In genomic region chr16:57485091-57485915, GRCh38 we compare ENCODE assay signal across 1 cellular context.
TF ChIP-seq lines count a peak whose summit lies in the region.

No MANE protein-coding gene starts in this region.

TF ChIP-seq in HepG2, 621 proteins besides CTCF, POLR2A, EP300 and RAD21 (continued from another document):
- TF ChIP-seq SMYD3 (CRISPR knock-in tag; IDR thresholded peaks at IDR 0.05), result no peak
- peak; percentile 97 for TF ChIP-seq ZNF768 (CRISPR knock-in tag; IDR thresholded peaks at IDR 0.05)
- no peak for TF ChIP-seq KLF9 (CRISPR knock-in tag; IDR thresholded peaks at IDR 0.05; ENCODE audit: low read depth)
- no peak for TF ChIP-seq HMG20B (CRISPR knock-in tag; conservative IDR thresholded peaks at IDR 0.05)
- TF ChIP-seq ZNF75D (CRISPR knock-in tag; IDR thresholded peaks at IDR 0.05; ENCODE audit: borderline replicate concordance), result no peak
- TF ChIP-seq HDAC6 (IDR thresholded peaks at IDR 0.05; ENCODE audit: low read depth, low read length), result no peak
- TF ChIP-seq UBTF (CRISPR knock-in tag; IDR thresholded peaks at IDR 0.05), result no peak
- no peak for TF ChIP-seq BRCA1 (CRISPR knock-in tag; IDR thresholded peaks at IDR 0.05)
- TF ChIP-seq DPF2 (CRISPR knock-in tag; IDR thresholded peaks at IDR 0.05; ENCODE audit: borderline replicate concordance, low read depth), result no peak
- TF ChIP-seq ZBTB38 (CRISPR knock-in tag; IDR thresholded peaks at IDR 0.05), result peak; percentile 62; the same call in 1 of the 2 replicates
- no peak for TF ChIP-seq HOXA5 (CRISPR knock-in tag; IDR thresholded peaks at IDR 0.05)
- peak; percentile 97 for TF ChIP-seq NFIB (CRISPR knock-in tag; IDR thresholded peaks at IDR 0.05; ENCODE audit: borderline replicate concordance)
- peak; percentile 13 for TF ChIP-seq HNRNPLL (IDR thresholded peaks at IDR 0.05; ENCODE audit: low read depth, low read length, poor library complexity, severe bottlenecking)
- TF ChIP-seq ZNF530 (CRISPR knock-in tag; IDR thresholded peaks at IDR 0.05; ENCODE audit: low read depth), result no peak
- no peak for TF ChIP-seq ZNF441 (CRISPR knock-in tag; IDR thresholded peaks at IDR 0.05; ENCODE audit: borderline replicate concordance)
- TF ChIP-seq ZMYM2 (CRISPR knock-in tag; IDR thresholded peaks at IDR 0.05), result no peak
- TF ChIP-seq ZSCAN31 (CRISPR knock-in tag; IDR thresholded peaks at IDR 0.05; ENCODE audit: low read depth), result no peak
- 0 out of 2 replicates have a peak, but pooled peaks have one; percentile 5 for TF ChIP-seq HIC2 (CRISPR knock-in tag; IDR thresholded peaks at IDR 0.05; ENCODE audit: low read depth)
- TF ChIP-seq XBP1 (CRISPR knock-in tag; IDR thresholded peaks at IDR 0.05), result no peak
- TF ChIP-seq ZNF816 (CRISPR knock-in tag; IDR thresholded peaks at IDR 0.05; ENCODE audit: borderline replicate concordance), result no peak
- peak; percentile 12; the same call in 1 of the 2 replicates for TF ChIP-seq NRL (CRISPR knock-in tag; IDR thresholded peaks at IDR 0.05; ENCODE audit: borderline replicate concordance)
- no peak for TF ChIP-seq SIX1 (CRISPR knock-in tag; IDR thresholded peaks at IDR 0.05; ENCODE audit: borderline replicate concordance)
- peak; percentile 86; the same call in 1 of the 2 replicates for TF ChIP-seq GZF1 (CRISPR knock-in tag; IDR thresholded peaks at IDR 0.05)
- TF ChIP-seq ZNF580 (CRISPR knock-in tag; IDR thresholded peaks at IDR 0.05; ENCODE audit: borderline replicate concordance, low read depth), result no peak
- TF ChIP-seq SOX5 (CRISPR knock-in tag; IDR thresholded peaks at IDR 0.05; ENCODE audit: borderline replicate concordance), result no peak
- TF ChIP-seq FOXP1 (IDR thresholded peaks at IDR 0.05), result no peak
- TF ChIP-seq FOXP1 (CRISPR knock-in tag; IDR thresholded peaks at IDR 0.05), result no peak
- no peak for TF ChIP-seq RBM39 (IDR thresholded peaks at IDR 0.05; ENCODE audit: low read depth, low read length, poor library complexity, severe bottlenecking)
- no peak for TF ChIP-seq ZNF180 (CRISPR knock-in tag; IDR thresholded peaks at IDR 0.05; ENCODE audit: borderline replicate concordance, low read depth)
- no peak for TF ChIP-seq ELF3 (CRISPR knock-in tag; IDR thresholded peaks at IDR 0.05)
- no peak for TF ChIP-seq ZNF660 (CRISPR knock-in tag; IDR thresholded peaks at IDR 0.05; ENCODE audit: borderline replicate concordance, low read depth)
- TF ChIP-seq ZNF740 (CRISPR knock-in tag; IDR thresholded peaks at IDR 0.05), result no peak
- TF ChIP-seq GMEB1 (CRISPR knock-in tag; IDR thresholded peaks at IDR 0.05; ENCODE audit: borderline replicate concordance), result no peak
- peak; percentile 62 for TF ChIP-seq PATZ1 (CRISPR knock-in tag; IDR thresholded peaks at IDR 0.05)
- TF ChIP-seq HBP1 (CRISPR knock-in tag; IDR thresholded peaks at IDR 0.05; ENCODE audit: low read depth), result no peak
- TF ChIP-seq HNRNPK (IDR thresholded peaks at IDR 0.05; ENCODE audit: low read depth, low read length, poor library complexity, severe bottlenecking), result no peak
- peak; percentile 33; the same call in 1 of the 2 replicates for TF ChIP-seq SP4 (CRISPR knock-in tag; IDR thresholded peaks at IDR 0.05)
- TF ChIP-seq WIZ (CRISPR knock-in tag; IDR thresholded peaks at IDR 0.05), result no peak
- TF ChIP-seq ZBTB7A (CRISPR knock-in tag; IDR thresholded peaks at IDR 0.05), result 0 out of 2 replicates have a peak, but pooled peaks have one; percentile 42
- TF ChIP-seq ZNF564 (CRISPR knock-in tag; IDR thresholded peaks at IDR 0.05), result no peak
- 0 out of 2 replicates have a peak, but pooled peaks have one; percentile 34 for TF ChIP-seq ZNF891 (CRISPR knock-in tag; IDR thresholded peaks at IDR 0.05)
